ENCODE assay signal across 18 cellular contexts in genomic region chr14:57247283-57247682, GRCh38.
"Had no signal": no experiment of that assay in that cellular context is flagged by ENCODE, and none has a peak within 500 bp of the region (broad histone marks: within the 10 kb centered on the region; RNA-seq: fewer than 3 reads in every experiment).

No MANE protein-coding gene starts in this region.

- ATAC-seq: activated naive CD8-positive, alpha-beta T cell treated with anti-CD3 and anti-CD28 coated beads, Interleukin-2, amount 50 U/mL, for 24 hours; effector memory CD8-positive, alpha-beta T cell; left lung; mucosa of descending colon; naive thymus-derived CD8-positive, alpha-beta T cell; stimulated activated naive CD8-positive, alpha-beta T cell treated with anti-CD3 and anti-CD28 coated beads, Interleukin-15, amount 100 ng/mL, for 72 hours had no signal

- DNase-seq: activated CD4-positive, alpha-beta T cell treated with anti-CD3 and anti-CD28 coated beads for 1 hour; activated CD4-positive, alpha-beta T cell treated with anti-CD3 and anti-CD28 coated beads, Interleukin-2, amount 50 U/mL, for 48 hours; activated naive CD4-positive, alpha-beta T cell treated with anti-CD3 and anti-CD28 coated beads for 36 hours; activated naive CD8-positive, alpha-beta T cell treated with anti-CD3 and anti-CD28 coated beads, Interleukin-2, amount 50 U/mL, for 24 hours; dermis blood vessel endothelial cell; effector memory CD8-positive, alpha-beta T cell; left lung; mucosa of descending colon; naive thymus-derived CD8-positive, alpha-beta T cell; stimulated activated CD4-positive, alpha-beta T cell treated with anti-CD3 and anti-CD28 coated beads, Interleukin-15, amount 100 ng/mL, for 24 hours; stimulated activated CD4-positive, alpha-beta T cell treated with anti-CD3 and anti-CD28 coated beads, Interleukin-4, amount 100 ng/mL, for 4 hours; stimulated activated CD8-positive, alpha-beta memory T cell treated with anti-CD3 and anti-CD28 coated beads, Interleukin-4, amount 100 ng/mL, for 48 hours; stimulated activated naive CD8-positive, alpha-beta T cell treated with anti-CD3 and anti-CD28 coated beads, Interleukin-15, amount 100 ng/mL, for 72 hours had no signal

- H3K27me3 Mint-ChIP-seq: activated naive CD8-positive, alpha-beta T cell treated with anti-CD3 and anti-CD28 coated beads, Interleukin-2, amount 50 U/mL, for 24 hours; effector memory CD8-positive, alpha-beta T cell; naive thymus-derived CD8-positive, alpha-beta T cell; stimulated activated naive CD8-positive, alpha-beta T cell treated with anti-CD3 and anti-CD28 coated beads, Interleukin-15, amount 100 ng/mL, for 72 hours; type B pancreatic cell had no signal

- H3K27ac ChIP-seq: ascending aorta, epithelial cell of prostate, left lung, skin epidermis had no signal

- H3K27ac Mint-ChIP-seq: activated naive CD4-positive, alpha-beta T cell treated with anti-CD3 and anti-CD28 coated beads for 36 hours; activated T-helper 2 cell treated with anti-CD3 and anti-CD28 coated beads, Interferon-gamma antibody, Interleukin-2, Interleukin-4, amounts not matched to agents 10 μg/mL and 5 μg/mL and 100 μg/mL, durations not matched to agents 14 hours and 24 hours and 36 hours; effector memory CD8-positive, alpha-beta T cell; stimulated activated naive CD8-positive, alpha-beta T cell treated with anti-CD3 and anti-CD28 coated beads, Interleukin-15, amount 100 ng/mL, for 72 hours; type B pancreatic cell had no signal

- H3K27me3 ChIP-seq: ascending aorta, left lung had no signal

- H3K9me3 ChIP-seq: ascending aorta, left lung, mucosa of descending colon had no signal

- H3K4me3 ChIP-seq: ascending aorta, left lung, mucosa of descending colon, skin epidermis had no signal

- H3K4me1 ChIP-seq: ascending aorta had no signal

- H3K9me3 Mint-ChIP-seq: activated naive CD4-positive, alpha-beta T cell treated with anti-CD3 and anti-CD28 coated beads for 36 hours; activated naive CD8-positive, alpha-beta T cell treated with anti-CD3 and anti-CD28 coated beads, Interleukin-2, amount 50 U/mL, for 24 hours; activated T-helper 2 cell treated with anti-CD3 and anti-CD28 coated beads, Interferon-gamma antibody, Interleukin-2, Interleukin-4, amounts not matched to agents 10 μg/mL and 5 μg/mL and 100 μg/mL, durations not matched to agents 14 hours and 24 hours and 36 hours; effector memory CD8-positive, alpha-beta T cell; naive thymus-derived CD8-positive, alpha-beta T cell; stimulated activated naive CD8-positive, alpha-beta T cell treated with anti-CD3 and anti-CD28 coated beads, Interleukin-15, amount 100 ng/mL, for 72 hours; type B pancreatic cell had no signal

- H3K4me3 Mint-ChIP-seq: activated naive CD4-positive, alpha-beta T cell treated with anti-CD3 and anti-CD28 coated beads for 36 hours; activated naive CD8-positive, alpha-beta T cell treated with anti-CD3 and anti-CD28 coated beads, Interleukin-2, amount 50 U/mL, for 24 hours; effector memory CD8-positive, alpha-beta T cell; naive thymus-derived CD8-positive, alpha-beta T cell; stimulated activated naive CD8-positive, alpha-beta T cell treated with anti-CD3 and anti-CD28 coated beads, Interleukin-15, amount 100 ng/mL, for 72 hours; type B pancreatic cell had no signal
